1 cellular context compared by ENCODE assay signal in the genomic region with DNA sequence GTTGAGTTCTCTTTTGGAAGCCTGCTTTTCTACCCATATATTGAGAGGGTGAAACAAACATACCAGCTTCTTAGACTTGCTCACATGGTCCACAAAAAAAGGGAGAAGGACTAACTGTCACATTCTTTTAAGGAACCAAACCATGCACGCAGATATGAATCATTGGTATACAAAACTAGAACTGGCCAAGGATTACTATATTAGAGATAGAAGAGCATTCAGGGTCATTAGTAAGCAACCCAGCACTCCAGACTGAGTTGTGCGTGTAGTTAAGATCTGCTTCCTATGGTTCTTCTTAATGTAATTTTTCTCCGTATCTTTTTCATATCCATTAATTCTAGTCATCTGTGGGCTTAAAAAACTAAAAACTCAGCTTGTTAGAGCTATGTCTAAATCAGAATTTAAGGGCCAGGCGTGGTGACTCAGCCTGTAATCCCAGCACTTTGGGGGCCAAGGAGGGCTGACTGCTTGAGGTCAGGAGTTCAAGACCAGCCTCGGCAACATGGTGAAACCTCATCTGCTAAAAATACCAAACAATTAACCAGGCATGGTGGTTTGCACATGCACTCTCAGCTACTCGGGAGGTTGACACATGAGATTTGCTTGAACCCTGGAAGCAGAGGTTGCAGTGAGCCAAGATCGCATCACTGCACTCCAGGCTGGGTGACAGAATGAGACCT.
TF ChIP-seq lines count a peak whose summit lies in the region.

No MANE protein-coding gene starts in this region.

TF ChIP-seq in SK-N-SH, 30 proteins besides CTCF, POLR2A, EP300 and RAD21 (continued from another document):
- TF ChIP-seq, protein P1, sequence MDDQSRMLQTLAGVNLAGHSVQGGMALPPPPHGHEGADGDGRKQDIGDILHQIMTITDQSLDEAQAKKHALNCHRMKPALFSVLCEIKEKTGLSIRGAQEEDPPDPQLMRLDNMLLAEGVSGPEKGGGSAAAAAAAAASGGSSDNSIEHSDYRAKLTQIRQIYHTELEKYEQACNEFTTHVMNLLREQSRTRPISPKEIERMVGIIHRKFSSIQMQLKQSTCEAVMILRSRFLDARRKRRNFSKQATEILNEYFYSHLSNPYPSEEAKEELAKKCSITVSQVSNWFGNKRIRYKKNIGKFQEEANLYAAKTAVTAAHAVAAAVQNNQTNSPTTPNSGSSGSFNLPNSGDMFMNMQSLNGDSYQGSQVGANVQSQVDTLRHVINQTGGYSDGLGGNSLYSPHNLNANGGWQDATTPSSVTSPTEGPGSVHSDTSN (IDR thresholded peaks at IDR 0.05): no peak
- TF ChIP-seq SIN3A (IDR thresholded peaks at IDR 0.05; ENCODE audit: borderline replicate concordance, low read depth, low read length) (no peak), CHD2 (IDR thresholded peaks at IDR 0.05; ENCODE audit: low read length, partially characterized antibody) (no peak), TAF1 (IDR thresholded peaks at IDR 0.05; ENCODE audit: borderline replicate concordance, low read depth, low read length) (no peak), TEAD4 (IDR thresholded peaks at IDR 0.05; ENCODE audit: borderline replicate concordance, insufficient read depth) (no peak), TCF12 (IDR thresholded peaks at IDR 0.05) (no peak), FOXM1 (IDR thresholded peaks at IDR 0.05; ENCODE audit: low read depth) (no peak)
- TF ChIP-seq, protein P2, sequence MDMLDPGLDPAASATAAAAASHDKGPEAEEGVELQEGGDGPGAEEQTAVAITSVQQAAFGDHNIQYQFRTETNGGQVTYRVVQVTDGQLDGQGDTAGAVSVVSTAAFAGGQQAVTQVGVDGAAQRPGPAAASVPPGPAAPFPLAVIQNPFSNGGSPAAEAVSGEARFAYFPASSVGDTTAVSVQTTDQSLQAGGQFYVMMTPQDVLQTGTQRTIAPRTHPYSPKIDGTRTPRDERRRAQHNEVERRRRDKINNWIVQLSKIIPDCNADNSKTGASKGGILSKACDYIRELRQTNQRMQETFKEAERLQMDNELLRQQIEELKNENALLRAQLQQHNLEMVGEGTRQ (IDR thresholded peaks at IDR 0.05; ENCODE audit: borderline replicate concordance, low read depth, low read length): no peak
- TF ChIP-seq, protein P3, sequence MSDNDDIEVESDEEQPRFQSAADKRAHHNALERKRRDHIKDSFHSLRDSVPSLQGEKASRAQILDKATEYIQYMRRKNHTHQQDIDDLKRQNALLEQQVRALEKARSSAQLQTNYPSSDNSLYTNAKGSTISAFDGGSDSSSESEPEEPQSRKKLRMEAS (IDR thresholded peaks at IDR 0.05; ENCODE audit: low read depth): no peak
